22 cellular contexts compared by ENCODE assay signal in genomic region chr9:4146293-4146692, GRCh38.
"Had no signal": no experiment of that assay in that cellular context is flagged by ENCODE, and none has a peak within 500 bp of the region (broad histone marks: within the 10 kb centered on the region; RNA-seq: fewer than 3 reads in every experiment).

No MANE protein-coding gene starts in this region.

- H3K27me3 ChIP-seq: ascending aorta, esophagus muscularis mucosa, left lung, spleen, testis, vagina had no signal

- DNase-seq: activated CD4-positive, alpha-beta T cell treated with anti-CD3 and anti-CD28 coated beads for 1 hour; activated CD4-positive, alpha-beta T cell treated with anti-CD3 and anti-CD28 coated beads, Interleukin-2, amount 50 U/mL, for 1 hour; activated CD8-positive, alpha-beta T cell treated with anti-CD3 and anti-CD28 coated beads, Interleukin-2, amount 10 ng/mL, durations not matched to agents 7 days and 5 days; cerebellar nuclear complex; head of caudate nucleus; left lung; nephron progenitor cell; nucleus accumbens; spleen; stimulated activated CD4-positive, alpha-beta T cell treated with anti-CD3 and anti-CD28 coated beads, Interleukin-4, amount 100 ng/mL, for 1 hour; stimulated activated naive CD4-positive, alpha-beta T cell; T-helper 1 cell; testis; trophoblast cell had no signal

- H3K4me1 ChIP-seq: left lung, spleen had no signal

- H3K4me3 ChIP-seq: ascending aorta, coronary artery, esophagus muscularis mucosa, left lung, spleen, testis, vagina had no signal

- ATAC-seq: activated CD8-positive, alpha-beta T cell treated with anti-CD3 and anti-CD28 coated beads, Interleukin-2, amount 10 ng/mL, durations not matched to agents 7 days and 5 days; activated naive CD4-positive, alpha-beta T cell treated with anti-CD3 and anti-CD28 coated beads, Interleukin-2, amount 50 U/mL, for 72 hours; left lung had no signal

- H3K36me3 ChIP-seq: ascending aorta, esophagus muscularis mucosa, left lung, spleen, vagina had no signal

- H3K9me3 ChIP-seq: ascending aorta, esophagus muscularis mucosa, left lung, spleen, testis, vagina had no signal

- H3K27ac ChIP-seq: coronary artery, left lung, spleen, testis, vagina had no signal

- FAIRE-seq: frontal cortex, keratinocyte, TTC549 had no signal
